Comparison of ENCODE assay signal across 9 cellular contexts in the genomic region with DNA sequence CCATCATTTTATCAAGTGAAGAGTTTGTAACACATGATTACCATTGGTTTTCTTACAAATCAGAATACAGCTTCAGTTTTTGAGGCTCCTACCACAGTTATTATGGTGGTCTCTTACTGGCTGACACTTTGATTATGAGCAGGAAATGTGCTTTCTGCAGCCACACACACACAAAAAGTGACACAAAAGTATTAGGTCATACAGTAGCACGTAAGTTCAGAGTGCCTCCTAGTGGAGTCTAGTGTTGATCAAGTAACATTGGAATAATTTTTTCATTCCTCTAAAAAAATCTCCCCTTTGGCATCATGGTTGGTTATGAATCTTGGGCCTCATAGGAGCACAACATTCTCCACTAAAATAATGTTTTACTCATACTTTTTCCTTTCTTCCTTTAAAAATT. TPM values are rescaled to one million over a fixed set of nuclear protein-coding genes. Genes with fewer than 3 reads are reported as not detected.
DNase-seq lines count a peak whose midpoint lies in the region; FAIRE-seq and TF ChIP-seq lines count a peak whose summit lies in the region.
"Had no signal": no experiment of that assay in that cellular context is flagged by ENCODE, and none has a peak within 500 bp of the region (broad histone marks: within the 10 kb centered on the region; RNA-seq: fewer than 3 reads in every experiment).

No MANE protein-coding gene starts in this region.

- no peak overlapping the region for H3K27ac Mint-ChIP-seq in Calu3 (ENCODE audit: unreplicated experiment)
- H3K27ac Mint-ChIP-seq in HFFc6, result no peak overlapping the region

- H3K36me3 Mint-ChIP-seq in Calu3 (ENCODE audit: insufficient read depth, unreplicated experiment) (no peaks in the 10 kb centered on the region), HFFc6 (ENCODE audit: low read depth) (no peaks in the 10 kb centered on the region)

- no peaks in the 10 kb centered on the region for H3K27me3 Mint-ChIP-seq in Calu3 (ENCODE audit: unreplicated experiment)
- H3K27me3 Mint-ChIP-seq in HFFc6 (ENCODE audit: insufficient read depth), result peaks cover 3% of the 10 kb centered on the region

- FAIRE-seq in islet of Langerhans (lab: Jason Lieb, UNC), result peak; percentile 56

- no peaks in the 10 kb centered on the region for H3K9me3 Mint-ChIP-seq in Calu3 (ENCODE audit: low read depth, unreplicated experiment)
- no peaks in the 10 kb centered on the region for H3K9me3 Mint-ChIP-seq in HFFc6

- CTCF ChIA-PET in Calu3 (lab: Charles Lee), result interaction anchor here (1.8 kb wide), 1 partner anchor 111 kb away, joined by 6 read pairs; no protein-coding TSS in a partner anchor

- DNase-seq in Calu3, result peak; percentile 15
- peak; percentile 39 for DNase-seq in HFFc6
- peak; percentile 56 for DNase-seq in SW480 (ENCODE audit: low spot score)
- DNase-seq in NK-92 treated with Interleukin-12 subunit alpha and Interleukin-12 subunit beta, amount 100 ng/mL, for 24 hours (lab: John Stamatoyannopoulos, UW), result no peak
- DNase-seq in GOT3 (lab: John Stamatoyannopoulos, UW), result no peak
- no peak for DNase-seq in GM13976 (ENCODE audit: low spot score)
- no peak for DNase-seq in activated gamma-delta T cell (lab: John Stamatoyannopoulos, UW)
- DNase-seq: Peyer's patch had no signal

- intact Hi-C loops in Calu3 (cut with micrococcal nuclease; ENCODE audit: unreplicated experiment), result loop anchor here (1.0 to 5.0 kb wide), 3 partner anchors 111 to 345 kb away; no protein-coding TSS in a partner anchor

- H3K4me3 Mint-ChIP-seq in Calu3 (ENCODE audit: low read depth, unreplicated experiment), result no peak overlapping the region
- H3K4me3 Mint-ChIP-seq in HFFc6, result no peak overlapping the region

- TF ChIP-seq CTCF in Calu3 (IDR thresholded peaks at IDR 0.05; ENCODE audit: unreplicated experiment) (peak; percentile 19), HFFc6 (IDR thresholded peaks at IDR 0.05) (peak; percentile 75), GM13976 (IDR thresholded peaks at IDR 0.05; ENCODE audit: borderline replicate concordance, control extremely low read depth, extremely low read depth, insufficient read depth, missing control alignments) (no peak)

- H3K4me1 Mint-ChIP-seq in Calu3 (ENCODE audit: low read depth, unreplicated experiment), result peaks cover 8% of the 10 kb centered on the region
- H3K4me1 Mint-ChIP-seq in HFFc6 (ENCODE audit: low read depth), result peaks cover 44% of the 10 kb centered on the region

- BruUV-seq in Calu3 (replicated peaks; lab: Mats Ljungman, UMichigan), result no TSS peak

- in situ Hi-C loops in GM13976 (cut with MboI; ENCODE audit: low sequenced_read_pairs, unreplicated experiment), result loop anchor here (25.0 kb wide), 1 partner anchor 320 kb away; the partner anchor contains the start of genes GIN1 and PPIP5K2

RNA-seq across cellular contexts. Expression of gene PAM, which starts 37.6 kb away (rescaled TPM):
- total RNA-seq in Calu3 (2022), result 88.8 and 142 TPM in 2 replicates
- 100 to 1,000 TPM; 164 to 266 (median 182) TPM for total RNA-seq in HFFc6 (2021; fragmentation: NEBNext Ultra II Directional; extraction: Animal tissue kit (Norgen Biotek cat#: 25700))

Comparison
In these comparisons a context has a peak if more than half of its experiments do, and no peak if none do; other contexts are left out.
1. DNase-seq: peak in Calu3 (single experiment), HFFc6 (single experiment) and SW480 (single experiment); none in NK-92 treated with Interleukin-12 subunit alpha and Interleukin-12 subunit beta, amount 100 ng/mL, for 24 hours (single experiment), GOT3 (single experiment), GM13976 (single experiment) and activated gamma-delta T cell (single experiment).